Comparison of ENCODE assay signal across 10 cellular contexts in genomic region chr11:26283852-26284421, GRCh38. TPM values are rescaled to one million over a fixed set of nuclear protein-coding genes. Genes with fewer than 3 reads are reported as not detected.
A peak's percentile ranks its signal among the peaks of the same experiment; 100 is the strongest.
DNase-seq lines count a peak whose midpoint lies in the region; ATAC-seq and TF ChIP-seq lines count a peak whose summit lies in the region.
"Had no signal": no experiment of that assay in that cellular context is flagged by ENCODE, and none has a peak within 500 bp of the region (broad histone marks: within the 10 kb centered on the region; RNA-seq: fewer than 3 reads in every experiment).

No MANE protein-coding gene starts in this region.

- no peak overlapping the region for H3K27ac ChIP-seq in A673 (ENCODE audit: low read depth, low read length, poor library complexity, severe bottlenecking)
- H3K27ac ChIP-seq in HEK293 (ENCODE audit: extremely low read depth, low read depth, low read length): no peak overlapping the region

- no peak for TF ChIP-seq CTCF in A673 (conservative IDR thresholded peaks at IDR 0.05; ENCODE audit: low read depth, low read length)
- TF ChIP-seq CTCF in HEK293 (tag by site-specific recombination; IDR thresholded peaks at IDR 0.05): no peak

- H3K4me1 Mint-ChIP-seq in activated T-helper 2 cell treated with anti-CD3 and anti-CD28 coated beads, Interferon-gamma antibody, Interleukin-2, Interleukin-4, amounts not matched to agents 10 μg/mL and 5 μg/mL and 100 μg/mL, durations not matched to agents 14 hours and 24 hours and 36 hours (ENCODE audit: low read depth): peaks cover 4% of the 10 kb centered on the region
- peaks cover 4% of the 10 kb centered on the region for H3K4me1 Mint-ChIP-seq in memory B cell

- no peaks in the 10 kb centered on the region for H3K27me3 ChIP-seq in A673 (replicated peaks; ENCODE audit: insufficient read depth, low read depth, low read length, poor library complexity)

- ATAC-seq in memory B cell (ENCODE audit: low read depth): no peak
- no peak for ATAC-seq in HG02642 (IDR thresholded peaks at IDR 0.05; ENCODE audit: poor library complexity, unreplicated experiment)

- H3K4me1 ChIP-seq in A673 (ENCODE audit: insufficient read depth, low read length, poor library complexity, severe bottlenecking) (no peaks in the 10 kb centered on the region), HEK293 (ENCODE audit: control insufficient read depth, insufficient read depth, low read length) (no peaks in the 10 kb centered on the region)

- H3K27ac Mint-ChIP-seq in activated T-helper 2 cell treated with anti-CD3 and anti-CD28 coated beads, Interferon-gamma antibody, Interleukin-2, Interleukin-4, amounts not matched to agents 10 μg/mL and 5 μg/mL and 100 μg/mL, durations not matched to agents 14 hours and 24 hours and 36 hours: no peak overlapping the region
- peak overlapping the region; percentile 48 for H3K27ac Mint-ChIP-seq in memory B cell

- no peaks in the 10 kb centered on the region for H3K9me3 Mint-ChIP-seq in activated T-helper 2 cell treated with anti-CD3 and anti-CD28 coated beads, Interferon-gamma antibody, Interleukin-2, Interleukin-4, amounts not matched to agents 10 μg/mL and 5 μg/mL and 100 μg/mL, durations not matched to agents 14 hours and 24 hours and 36 hours
- no peaks in the 10 kb centered on the region for H3K9me3 Mint-ChIP-seq in memory B cell

- DNase-seq in A673 (ENCODE audit: low spot score) (no peak), memory B cell (ENCODE audit: low spot score in 2 of 2) (no peak), Kasumi-1 (lab: John Stamatoyannopoulos, UW) (no peak), NCI-H2171 (lab: John Stamatoyannopoulos, UW) (no peak)
- DNase-seq in activated T-helper 2 cell treated with anti-CD3 and anti-CD28 coated beads, Interferon-gamma antibody, Interleukin-2, Interleukin-4, amounts not matched to agents 10 μg/mL and 5 μg/mL and 100 μg/mL, durations not matched to agents 14 hours and 24 hours and 36 hours (ENCODE audit: low spot score): no peak
- no peak for DNase-seq in activated CD4-positive, CD25-positive, alpha-beta regulatory T cell (lab: John Stamatoyannopoulos, UW)
- DNase-seq: activated naive CD4-positive, alpha-beta T cell; NCI-H82 had no signal

- intact Hi-C loops in A673 (cut with micrococcal nuclease; ENCODE audit: unreplicated experiment): no loop called here
- intact Hi-C loops in activated T-helper 2 cell treated with anti-CD3 and anti-CD28 coated beads, Interferon-gamma antibody, Interleukin-2, Interleukin-4, amounts not matched to agents 10 μg/mL and 5 μg/mL and 100 μg/mL, durations not matched to agents 14 hours and 24 hours and 36 hours (cut with micrococcal nuclease): loop anchor here (5.0 to 10.0 kb wide), 2 partner anchors 871 to 1203 kb away; no protein-coding TSS in a partner anchor

- H3K9me3 ChIP-seq in A673 (ENCODE audit: low read depth, low read length, poor library complexity, severe bottlenecking): no peaks in the 10 kb centered on the region
- H3K9me3 ChIP-seq in HEK293 (ENCODE audit: control insufficient read depth, insufficient read depth, low read depth, low read length): no peaks in the 10 kb centered on the region

- peak overlapping the region; percentile 52 for H3K4me3 Mint-ChIP-seq in activated T-helper 2 cell treated with anti-CD3 and anti-CD28 coated beads, Interferon-gamma antibody, Interleukin-2, Interleukin-4, amounts not matched to agents 10 μg/mL and 5 μg/mL and 100 μg/mL, durations not matched to agents 14 hours and 24 hours and 36 hours (ENCODE audit: low read depth)
- H3K4me3 Mint-ChIP-seq in memory B cell: peak overlapping the region; percentile 74

- no peaks in the 10 kb centered on the region for H3K27me3 Mint-ChIP-seq in activated T-helper 2 cell treated with anti-CD3 and anti-CD28 coated beads, Interferon-gamma antibody, Interleukin-2, Interleukin-4, amounts not matched to agents 10 μg/mL and 5 μg/mL and 100 μg/mL, durations not matched to agents 14 hours and 24 hours and 36 hours (ENCODE audit: low read depth)
- H3K27me3 Mint-ChIP-seq in memory B cell: peaks cover 6% of the 10 kb centered on the region

- BruUV-seq in A673 (replicated peaks; lab: Mats Ljungman, UMichigan): no TSS peak

- H3K36me3 ChIP-seq in A673 (ENCODE audit: insufficient read depth, low read length, poor library complexity, severe bottlenecking) (no peaks in the 10 kb centered on the region), HEK293 (ENCODE audit: control insufficient read depth in 2 of 2, insufficient read depth in 1 of 2, low read length in 2 of 2) (no peaks in the 10 kb centered on the region)

- no peaks in the 10 kb centered on the region for H3K36me3 Mint-ChIP-seq in activated T-helper 2 cell treated with anti-CD3 and anti-CD28 coated beads, Interferon-gamma antibody, Interleukin-2, Interleukin-4, amounts not matched to agents 10 μg/mL and 5 μg/mL and 100 μg/mL, durations not matched to agents 14 hours and 24 hours and 36 hours (ENCODE audit: low read depth)
- H3K36me3 Mint-ChIP-seq in memory B cell: no peaks in the 10 kb centered on the region

- POLR2A ChIA-PET in A673 (lab: Charles Lee; ENCODE audit: low non-redundant PET) (no interaction called here), HEK293 (lab: Yijun Ruan, JAX) (no interaction called here)

- H3K4me3 ChIP-seq in A673 (ENCODE audit: low read depth, low read length, poor library complexity, severe bottlenecking) (peak overlapping the region; percentile 41), HEK293 (ENCODE audit: low read depth, low read length) (no peak overlapping the region)

- CTCF ChIA-PET in A673 (lab: Charles Lee): interaction anchor here (0.6 to 1.2 kb wide), 2 partner anchors 875 to 884 kb away, joined by 4 to 9 read pairs; no protein-coding TSS in a partner anchor
- CTCF ChIA-PET in HEK293 (lab: Yijun Ruan, JAX): interaction anchor here (0.6 to 2.0 kb wide), 16 partner anchors 8 to 1413 kb away, joined by 3 to 13 read pairs (median 4); no protein-coding TSS in a partner anchor

TF ChIP-seq in HEK293, 187 proteins besides CTCF, POLR2A, EP300 and RAD21:
- TF ChIP-seq ZNF76 (tag by site-specific recombination; IDR thresholded peaks at IDR 0.05; ENCODE audit: borderline replicate concordance, low read depth) (no peak), ZFHX2 (tag by site-specific recombination; conservative IDR thresholded peaks at IDR 0.05) (peak; percentile 59; the same call in 1 of the 2 replicates)

RNA-seq across cellular contexts. Expression of gene ANO3, which starts 48.0 kb away (rescaled TPM):
- not detected in 2 replicates for total RNA-seq in A673 (2021)
- total RNA-seq in activated T-helper 2 cell treated with anti-CD3 and anti-CD28 coated beads, Interferon-gamma antibody, Interleukin-2, Interleukin-4, amounts not matched to agents 10 μg/mL and 5 μg/mL and 100 μg/mL, durations not matched to agents 14 hours and 24 hours and 36 hours: not detected in 2 replicates
